Comparison of ENCODE assay signal across 20 cellular contexts in the genomic region with DNA sequence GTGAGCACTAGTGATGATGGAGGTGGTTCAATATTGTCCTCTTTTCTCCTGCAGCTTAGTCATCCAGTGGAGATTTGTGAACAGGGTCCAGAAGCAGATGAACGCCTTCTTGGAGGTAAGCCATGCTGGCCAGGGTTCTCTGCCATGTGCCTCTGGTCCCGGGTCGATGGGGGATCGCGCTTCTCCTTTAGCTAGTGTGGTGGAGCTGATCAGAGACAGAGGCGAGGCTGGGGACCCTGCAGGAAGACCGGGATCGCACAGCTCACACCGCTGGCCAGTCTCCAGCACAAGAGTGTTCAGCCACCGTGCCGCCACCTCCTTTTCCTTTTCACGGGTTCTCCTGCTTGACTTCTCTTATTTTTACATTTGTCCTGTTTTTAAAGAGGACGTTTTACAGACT.
DNase-seq lines count a peak whose midpoint lies in the region; ATAC-seq and TF ChIP-seq lines count a peak whose summit lies in the region.
"Had no signal": no experiment of that assay in that cellular context is flagged by ENCODE, and none has a peak within 500 bp of the region (broad histone marks: within the 10 kb centered on the region; RNA-seq: fewer than 3 reads in every experiment).

No MANE protein-coding gene starts in this region.

- ATAC-seq in left ventricle myocardium superior, result no peak
- ATAC-seq: HepG2 had no signal

- TF ChIP-seq CTCF in endodermal cell (conservative IDR thresholded peaks at IDR 0.05), result no peak
- TF ChIP-seq CTCF in osteocyte (IDR thresholded peaks at IDR 0.05), result no peak
- TF ChIP-seq CTCF in endothelial cell (IDR thresholded peaks at IDR 0.05; ENCODE audit: unreplicated experiment), result no peak

- H3K27me3 ChIP-seq in endodermal cell (ENCODE audit: control insufficient read depth, insufficient read depth, low read length, poor library complexity, severe bottlenecking), result no peaks in the 10 kb centered on the region
- H3K27me3 ChIP-seq: BLaER1 had no signal

- H3K27me3 Mint-ChIP-seq in endodermal cell (ENCODE audit: insufficient read depth), result no peaks in the 10 kb centered on the region
- H3K27me3 Mint-ChIP-seq in osteocyte (ENCODE audit: unreplicated experiment), result no peaks in the 10 kb centered on the region
- peaks cover 10% of the 10 kb centered on the region for H3K27me3 Mint-ChIP-seq in endothelial cell (ENCODE audit: unreplicated experiment)
- H3K27me3 Mint-ChIP-seq: IgD-negative memory B cell had no signal

- in situ Hi-C loops in G401 (cut with HindIII; ENCODE audit: low sequenced_read_pairs), result no loop called here

- H3K36me3 ChIP-seq in endodermal cell (ENCODE audit: control insufficient read depth, insufficient read depth, low read length), result peaks cover 37% of the 10 kb centered on the region

- H3K4me3 ChIP-seq in endodermal cell (ENCODE audit: low read length), result no peak overlapping the region
- H3K4me3 ChIP-seq: BLaER1, GM23248 had no signal

- DNase-seq in G401 (ENCODE audit: low spot score) (peak; percentile 33), endodermal cell (peak; percentile 30), osteocyte (ENCODE audit: extremely low spot score, unreplicated experiment) (peak; percentile 79), HK-2 (ENCODE audit: unreplicated experiment) (no peak), endothelial cell (ENCODE audit: low spot score) (no peak), left ventricle myocardium superior (no peak), SKM-1 treated with dmso at 0.1 percent for 144 hours (lab: John Stamatoyannopoulos, UW; ENCODE audit: unreplicated experiment) (no peak)
- DNase-seq: 8988T; CD4-positive, alpha-beta memory T cell; DMS53; DND-41; EL; GM23248; H7; KBM-7 had no signal

- no peak overlapping the region for H3K27ac Mint-ChIP-seq in endodermal cell
- no peak overlapping the region for H3K27ac Mint-ChIP-seq in osteocyte (ENCODE audit: unreplicated experiment)
- no peak overlapping the region for H3K27ac Mint-ChIP-seq in endothelial cell (ENCODE audit: unreplicated experiment)
- H3K27ac Mint-ChIP-seq: IgD-negative memory B cell had no signal

- H3K9me3 Mint-ChIP-seq in endodermal cell (no peaks in the 10 kb centered on the region), osteocyte (ENCODE audit: unreplicated experiment) (no peaks in the 10 kb centered on the region), endothelial cell (ENCODE audit: unreplicated experiment) (no peaks in the 10 kb centered on the region)
- H3K9me3 Mint-ChIP-seq: CD14-positive monocyte; CD4-positive, alpha-beta memory T cell; IgD-negative memory B cell had no signal

- no peaks in the 10 kb centered on the region for H3K9me3 ChIP-seq in endodermal cell (ENCODE audit: control insufficient read depth, low read length)
- H3K9me3 ChIP-seq: BLaER1 had no signal

- no peak overlapping the region for H3K4me3 Mint-ChIP-seq in endodermal cell
- no peak overlapping the region for H3K4me3 Mint-ChIP-seq in osteocyte (ENCODE audit: unreplicated experiment)
- no peak overlapping the region for H3K4me3 Mint-ChIP-seq in endothelial cell (ENCODE audit: unreplicated experiment)
- H3K4me3 Mint-ChIP-seq: CD4-positive, alpha-beta memory T cell; IgD-negative memory B cell had no signal

- intact Hi-C loops in left ventricle myocardium superior (cut with micrococcal nuclease), result no loop called here

- H3K36me3 Mint-ChIP-seq in endodermal cell (ENCODE audit: low read depth) (peaks cover 56% of the 10 kb centered on the region), osteocyte (ENCODE audit: unreplicated experiment) (peaks cover 32% of the 10 kb centered on the region), endothelial cell (ENCODE audit: low read depth, unreplicated experiment) (peaks cover 20% of the 10 kb centered on the region)
- H3K36me3 Mint-ChIP-seq: CD14-positive monocyte had no signal

- peak overlapping the region; percentile 13 for H3K27ac ChIP-seq in angular gyrus (ENCODE audit: low read depth, low read length)
- H3K27ac ChIP-seq in endodermal cell (ENCODE audit: low read depth, low read length), result no peak overlapping the region
- H3K27ac ChIP-seq: BLaER1, GM23248 had no signal

- H3K4me1 Mint-ChIP-seq in endodermal cell, result no peaks in the 10 kb centered on the region
- no peaks in the 10 kb centered on the region for H3K4me1 Mint-ChIP-seq in osteocyte (ENCODE audit: unreplicated experiment)
- H3K4me1 Mint-ChIP-seq in endothelial cell (ENCODE audit: unreplicated experiment), result no peaks in the 10 kb centered on the region
- H3K4me1 Mint-ChIP-seq: CD14-positive monocyte, IgD-negative memory B cell had no signal

- no peak overlapping the region for H3K9ac ChIP-seq in endodermal cell (ENCODE audit: extremely low read depth, low read length, poor library complexity, severe bottlenecking)
- H3K9ac ChIP-seq: BLaER1, GM23248 had no signal

- 97 to 98% methylated on average over 12 to 13 of the region's 13 CpGs for WGBS in endodermal cell (ENCODE audit: insufficient coverage in 1 of 2, insufficient read length in 1 of 2), 2 experiments

- H3K4me1 ChIP-seq in endodermal cell (ENCODE audit: control insufficient read depth, insufficient read depth, low read length), result no peaks in the 10 kb centered on the region
- H3K4me1 ChIP-seq: BLaER1 had no signal

Comparison
In these comparisons a context has a peak if more than half of its experiments do, and no peak if none do; other contexts are left out.
1. DNase-seq: peak in G401 (single experiment), endodermal cell (single experiment) and osteocyte (single experiment); none in HK-2 (single experiment), endothelial cell (single experiment), left ventricle myocardium superior (single experiment) and SKM-1 treated with dmso at 0.1 percent for 144 hours (single experiment).